Comparison of ENCODE assay signal across 9 cellular contexts in the genomic region with DNA sequence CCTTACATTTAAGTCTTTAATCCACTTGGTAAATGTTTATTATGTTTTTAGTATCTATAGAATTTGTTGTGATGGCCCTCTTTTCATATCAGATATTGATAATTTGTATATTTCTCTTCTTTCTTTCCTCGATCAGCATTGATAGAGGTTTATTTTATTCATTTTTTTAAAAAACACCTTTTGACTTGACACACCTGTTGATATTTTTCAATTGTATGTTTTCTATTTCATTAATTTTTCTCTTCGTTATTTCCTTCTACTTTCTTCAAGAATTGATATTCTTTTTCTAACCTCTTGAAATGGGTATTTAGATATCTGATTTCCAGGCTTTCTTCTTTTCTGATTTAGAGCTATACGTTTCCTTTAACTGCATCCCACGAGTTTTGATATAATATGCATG. TPM values are rescaled to one million over a fixed set of nuclear protein-coding genes. Genes with fewer than 3 reads are reported as not detected.
"Had no signal": no experiment of that assay in that cellular context is flagged by ENCODE, and none has a peak within 500 bp of the region (broad histone marks: within the 10 kb centered on the region; RNA-seq: fewer than 3 reads in every experiment).

No MANE protein-coding gene starts in this region.

- H3K4me2 ChIP-seq: GM23338 had no signal

- FAIRE-seq: H1, H54, HepG2 had no signal

- H3K9me3 Mint-ChIP-seq: GM23338 had no signal

- H2AFZ ChIP-seq: GM23338 had no signal

- H3K4me3 ChIP-seq: GM23338 had no signal

- H3K4me3 Mint-ChIP-seq: GM23338, H9, IgD-negative memory B cell had no signal

- H3K27ac ChIP-seq: HL-60 had no signal

- DNase-seq: H9, HCEC 1CT had no signal

- H3K27ac Mint-ChIP-seq: GM23338, H9, IgD-negative memory B cell had no signal

RNA-seq across cellular contexts. Expression of gene BTBD16, which starts 50.9 kb away (rescaled TPM):
- total RNA-seq: GM23338, H1, H9, HT1080 had no signal
- polyA plus RNA-seq: GM23338, IgD-negative memory B cell had no signal
